In the genomic region with DNA sequence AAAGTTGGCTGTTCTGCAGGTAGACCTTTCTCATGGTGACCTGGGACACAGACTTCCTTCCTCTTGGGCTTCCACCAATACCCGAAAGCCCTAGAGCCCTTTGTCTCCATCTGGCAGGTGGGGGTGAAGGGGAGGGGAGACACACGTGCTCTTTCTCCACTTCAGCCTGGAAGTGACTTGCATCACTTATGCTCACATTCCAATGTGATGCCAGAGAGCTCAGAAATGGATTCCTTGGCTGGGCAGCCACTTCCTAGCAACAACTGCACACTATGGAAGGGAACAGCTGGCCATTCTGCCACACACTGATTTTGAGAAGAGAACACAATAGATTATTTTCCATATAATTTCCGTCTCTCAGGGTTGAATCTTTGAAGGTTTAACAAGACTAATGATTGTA, we compare ENCODE assay signal across 20 cellular contexts. TPM values are rescaled to one million over a fixed set of nuclear protein-coding genes. Genes with fewer than 3 reads are reported as not detected.
DNase-seq lines count a peak whose midpoint lies in the region; FAIRE-seq and TF ChIP-seq lines count a peak whose summit lies in the region.
"Had no signal": no experiment of that assay in that cellular context is flagged by ENCODE, and none has a peak within 500 bp of the region (broad histone marks: within the 10 kb centered on the region; RNA-seq: fewer than 3 reads in every experiment).

No MANE protein-coding gene starts in this region.

- no peak overlapping the region for H2AFZ ChIP-seq in astrocyte (ENCODE audit: low read depth, low read length)

- H3K4me3 ChIP-seq in AG04449 (ENCODE audit: low read depth, low read length): no peak overlapping the region
- no peak overlapping the region for H3K4me3 ChIP-seq in astrocyte (ENCODE audit: insufficient read depth, low read depth, low read length)
- H3K4me3 ChIP-seq: adrenal gland, coronary artery, esophagus muscularis mucosa, tibial nerve had no signal

- CTCF ChIA-PET in AG04449 (lab: Yijun Ruan, JAX): interaction anchor here (0.6 to 1.0 kb wide), 2 partner anchors 10 to 96 kb away, joined by 4 to 5 read pairs; no protein-coding TSS in a partner anchor

- H3K27ac Mint-ChIP-seq in HFFc6: no peak overlapping the region
- no peak overlapping the region for H3K27ac Mint-ChIP-seq in astrocyte (ENCODE audit: unreplicated experiment)
- H3K27ac Mint-ChIP-seq: activated CD4-positive, alpha-beta T cell treated with anti-CD3 and anti-CD28 coated beads, Interleukin-2, amount 10 ng/mL, durations not matched to agents 7 days and 5 days; activated T-cell treated with anti-CD3 and anti-CD28 coated beads, Interleukin-2, amount 50 U/mL, for 24 hours; B cell; stimulated activated effector memory CD8-positive, alpha-beta T cell treated with anti-CD3 and anti-CD28 coated beads, Interleukin-12 subunit alpha, Interleukin-12 subunit beta, amount 100 ng/mL, for 72 hours had no signal

- FAIRE-seq in astrocyte (lab: Jason Lieb, UNC): no peak

- H3K27ac ChIP-seq in astrocyte (ENCODE audit: low read depth, low read length): no peak overlapping the region
- H3K27ac ChIP-seq: adrenal gland, coronary artery, esophagus muscularis mucosa, tibial nerve had no signal

- H3K9ac ChIP-seq in astrocyte (ENCODE audit: low read length): no peak overlapping the region

- peaks cover 12% of the 10 kb centered on the region for H3K4me1 Mint-ChIP-seq in HFFc6 (ENCODE audit: low read depth)
- peaks cover 9% of the 10 kb centered on the region for H3K4me1 Mint-ChIP-seq in astrocyte (ENCODE audit: low read depth, unreplicated experiment)

- H3K9me3 Mint-ChIP-seq in HFFc6: no peaks in the 10 kb centered on the region; the same call in 1 of the 2 replicates
- no peaks in the 10 kb centered on the region for H3K9me3 Mint-ChIP-seq in astrocyte (ENCODE audit: unreplicated experiment)

- H3K27me3 ChIP-seq in astrocyte (ENCODE audit: insufficient read depth, low read length): no peaks in the 10 kb centered on the region
- H3K27me3 ChIP-seq: adrenal gland, esophagus muscularis mucosa, tibial nerve had no signal

- H4K20me1 ChIP-seq in astrocyte (ENCODE audit: insufficient read depth, low read length): no peaks in the 10 kb centered on the region

- H3K36me3 Mint-ChIP-seq in HFFc6 (ENCODE audit: low read depth): peaks cover 8% of the 10 kb centered on the region; the same call in 1 of the 2 replicates
- H3K36me3 Mint-ChIP-seq in astrocyte (ENCODE audit: low read depth, unreplicated experiment): peaks cover 3% of the 10 kb centered on the region

- no peaks in the 10 kb centered on the region for H3K79me2 ChIP-seq in astrocyte (ENCODE audit: insufficient read depth, low read length)

- no peaks in the 10 kb centered on the region for H3K9me3 ChIP-seq in astrocyte (ENCODE audit: insufficient read depth, low read depth, low read length)
- H3K9me3 ChIP-seq: adrenal gland had no signal

- H3K4me3 Mint-ChIP-seq in HFFc6 (no peak overlapping the region), astrocyte (ENCODE audit: unreplicated experiment) (no peak overlapping the region)
- H3K4me3 Mint-ChIP-seq: activated CD4-positive, alpha-beta T cell treated with anti-CD3 and anti-CD28 coated beads, Interleukin-2, amount 10 ng/mL, durations not matched to agents 7 days and 5 days; activated T-cell treated with anti-CD3 and anti-CD28 coated beads, Interleukin-2, amount 50 U/mL, for 24 hours; B cell; stimulated activated effector memory CD8-positive, alpha-beta T cell treated with anti-CD3 and anti-CD28 coated beads, Interleukin-12 subunit alpha, Interleukin-12 subunit beta, amount 100 ng/mL, for 72 hours had no signal

- H3K4me1 ChIP-seq in astrocyte (ENCODE audit: insufficient read depth, low read length): no peaks in the 10 kb centered on the region
- H3K4me1 ChIP-seq: adrenal gland, esophagus muscularis mucosa, tibial nerve had no signal

- no peak for TF ChIP-seq CTCF in AG04449 (IDR thresholded peaks at IDR 0.05; ENCODE audit: insufficient read depth, low read length, missing control alignments)
- no peak for TF ChIP-seq CTCF in HFFc6 (IDR thresholded peaks at IDR 0.05)
- TF ChIP-seq CTCF in astrocyte (IDR thresholded peaks at IDR 0.05; ENCODE audit: insufficient read depth, low read depth, low read length): no peak

- DNase-seq in AG04449 (ENCODE audit: low read depth, low spot score): peak; percentile 16
- peak; percentile 26 for DNase-seq in HFFc6
- DNase-seq in astrocyte (ENCODE audit: low read depth): peak; percentile 10
- DNase-seq in hepatic stellate cell (ENCODE audit: low spot score): peak; percentile 22
- DNase-seq in T-helper 9 cell: no peak
- DNase-seq in AML-193 (lab: John Stamatoyannopoulos, UW): no peak
- no peak for DNase-seq in globus pallidus (ENCODE audit: low spot score)
- no peak for DNase-seq in NCI-H2081 (lab: John Stamatoyannopoulos, UW)
- DNase-seq: activated CD4-positive, alpha-beta T cell treated with anti-CD3 and anti-CD28 coated beads, Interleukin-2, amount 10 ng/mL, durations not matched to agents 7 days and 5 days; activated T-cell treated with anti-CD3 and anti-CD28 coated beads, Interleukin-2, amount 50 U/mL, for 24 hours; adrenal gland; NCI-H2029 treated with DMSO at 0.1 percent for 48 hours; nucleus accumbens had no signal

- H3K27me3 Mint-ChIP-seq in HFFc6 (ENCODE audit: insufficient read depth): no peaks in the 10 kb centered on the region
- H3K27me3 Mint-ChIP-seq in astrocyte (ENCODE audit: low read depth, unreplicated experiment): no peaks in the 10 kb centered on the region

- no peak overlapping the region for H3K4me2 ChIP-seq in astrocyte (ENCODE audit: low read length)

- H3K36me3 ChIP-seq in astrocyte (ENCODE audit: insufficient read depth, low read length): no peaks in the 10 kb centered on the region
- H3K36me3 ChIP-seq: adrenal gland, esophagus muscularis mucosa, tibial nerve had no signal

- POLR2A ChIA-PET in AG04449 (lab: Yijun Ruan, JAX): no interaction called here

RNA-seq across cellular contexts. Expression of a gene that starts 36.3 kb away (rescaled TPM):
- total RNA-seq in HFFc6 (2021; fragmentation: NEBNext Ultra II Directional; extraction: Animal tissue kit (Norgen Biotek cat#: 25700)): not detected
- not detected in 2 replicates for total RNA-seq in astrocyte
- total RNA-seq: activated CD4-positive, alpha-beta T cell treated with anti-CD3 and anti-CD28 coated beads, Interleukin-2, amount 10 ng/mL, durations not matched to agents 7 days and 5 days; adrenal gland; B cell; esophagus muscularis mucosa; mesenteric fat pad; skeletal muscle tissue; tibial nerve had no signal

Comparison
In these comparisons a context has a peak if more than half of its experiments do, and no peak if none do; other contexts are left out.
1. DNase-seq: peak in AG04449 (single experiment), HFFc6 (single experiment), astrocyte (single experiment) and hepatic stellate cell (single experiment); none in T-helper 9 cell (single experiment), AML-193 (0 of 2), globus pallidus (single experiment) and NCI-H2081 (0 of 2).